Comparison of ENCODE assay signal across 1 cellular context in the genomic region with DNA sequence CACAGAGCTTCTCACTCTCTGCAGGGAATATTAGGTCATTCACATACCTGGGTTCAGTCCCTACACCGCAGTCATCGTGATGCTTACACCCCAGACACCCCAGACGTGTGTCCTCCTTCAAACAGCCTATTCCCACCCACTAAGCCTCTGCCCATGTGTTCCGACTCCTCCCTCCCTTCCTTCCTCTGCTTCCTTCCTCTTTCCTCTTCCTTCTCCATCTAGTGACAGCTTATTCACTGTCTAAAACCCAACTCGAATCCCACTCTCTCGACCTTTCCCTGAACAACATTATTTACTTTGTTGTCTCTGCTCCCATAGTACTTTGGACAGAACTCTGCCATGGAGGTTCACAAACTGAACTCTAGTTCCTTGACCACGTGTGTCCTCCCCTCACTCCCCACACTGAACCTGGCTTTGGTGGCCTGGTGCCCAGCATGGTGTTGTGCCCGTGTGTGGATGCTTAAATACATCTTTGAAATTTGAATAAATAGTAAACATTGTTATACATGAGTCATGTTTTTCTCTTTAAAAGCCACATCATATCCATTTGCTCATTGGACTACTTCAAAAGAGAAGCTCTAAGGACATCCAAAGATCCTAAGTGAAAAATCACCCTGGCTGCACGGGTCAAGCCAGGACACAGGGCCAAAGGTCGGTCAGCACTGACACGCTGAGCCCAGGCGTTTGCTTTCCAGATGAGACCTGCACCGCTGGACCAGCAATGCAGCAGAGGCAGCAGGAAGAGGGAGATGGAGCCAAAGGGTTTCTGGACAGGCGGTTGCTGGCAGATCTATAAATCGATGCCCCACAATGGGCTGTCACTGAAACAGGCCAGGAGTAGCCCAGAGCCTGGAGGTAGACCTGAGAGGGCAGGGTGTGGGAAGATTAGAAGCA.
TF ChIP-seq lines count a peak whose summit lies in the region.

No MANE protein-coding gene starts in this region.

TF ChIP-seq in H1, 55 proteins besides CTCF, POLR2A, EP300 and RAD21:
- TF ChIP-seq POLR2AphosphoS5 (IDR thresholded peaks at IDR 0.05; ENCODE audit: low read depth, low read length) (no peak), RFX5 (IDR thresholded peaks at IDR 0.05; ENCODE audit: borderline replicate concordance, low read depth, low read length) (no peak), KDM1A (IDR thresholded peaks at IDR 0.05; ENCODE audit: borderline replicate concordance, low read length) (no peak), SIX5 (IDR thresholded peaks at IDR 0.05; ENCODE audit: low read depth, low read length) (no peak), ZNF274 (IDR thresholded peaks at IDR 0.05; ENCODE audit: borderline replicate concordance, extremely low read depth, low read length) (no peak), TCF12 (IDR thresholded peaks at IDR 0.05; ENCODE audit: low read depth, low read length) (no peak), CBX5 (IDR thresholded peaks at IDR 0.05; ENCODE audit: low read depth, low read length) (no peak)
